In the genomic region with DNA sequence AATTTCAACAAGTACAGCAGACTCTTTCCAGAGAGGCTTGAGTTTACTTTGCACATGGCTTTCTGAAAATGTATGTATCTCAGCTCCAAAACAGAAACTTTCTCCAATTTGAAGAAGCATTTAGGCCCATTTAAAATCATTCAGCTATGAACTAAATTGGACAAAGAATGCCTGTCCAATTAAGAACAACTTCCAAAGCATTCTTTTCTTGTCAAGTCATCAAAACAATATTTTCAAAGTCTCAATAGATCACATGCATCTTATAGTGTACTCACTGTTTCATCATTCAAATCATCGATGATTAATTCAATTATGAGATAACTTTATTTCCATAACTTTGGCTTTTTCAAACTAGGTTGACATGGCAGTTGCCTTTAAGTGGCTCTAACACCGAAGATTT, we compare ENCODE assay signal across 1 cellular context.
A peak's percentile ranks its signal among the peaks of the same experiment; 100 is the strongest.
TF ChIP-seq lines count a peak whose summit lies in the region.

No MANE protein-coding gene starts in this region.

TF ChIP-seq in HepG2, 621 proteins besides CTCF, POLR2A, EP300 and RAD21:
- TF ChIP-seq POLR2AphosphoS2 (IDR thresholded peaks at IDR 0.05; ENCODE audit: low read depth, low read length) (no peak), AKAP8 (CRISPR knock-in tag; IDR thresholded peaks at IDR 0.05) (no peak), MAFK (conservative IDR thresholded peaks at IDR 0.05 in 1 of 2, IDR thresholded peaks at IDR 0.05 in 1 of 2; ENCODE audit: low read length in 2 of 2) (peak; percentile 62), ZNF337 (CRISPR knock-in tag; IDR thresholded peaks at IDR 0.05; ENCODE audit: borderline replicate concordance, low read depth) (no peak), MAFF (IDR thresholded peaks at IDR 0.05; ENCODE audit: low read depth, low read length) (peak; percentile 60)
